ENCODE assay signal across 10 cellular contexts in the genomic region with DNA sequence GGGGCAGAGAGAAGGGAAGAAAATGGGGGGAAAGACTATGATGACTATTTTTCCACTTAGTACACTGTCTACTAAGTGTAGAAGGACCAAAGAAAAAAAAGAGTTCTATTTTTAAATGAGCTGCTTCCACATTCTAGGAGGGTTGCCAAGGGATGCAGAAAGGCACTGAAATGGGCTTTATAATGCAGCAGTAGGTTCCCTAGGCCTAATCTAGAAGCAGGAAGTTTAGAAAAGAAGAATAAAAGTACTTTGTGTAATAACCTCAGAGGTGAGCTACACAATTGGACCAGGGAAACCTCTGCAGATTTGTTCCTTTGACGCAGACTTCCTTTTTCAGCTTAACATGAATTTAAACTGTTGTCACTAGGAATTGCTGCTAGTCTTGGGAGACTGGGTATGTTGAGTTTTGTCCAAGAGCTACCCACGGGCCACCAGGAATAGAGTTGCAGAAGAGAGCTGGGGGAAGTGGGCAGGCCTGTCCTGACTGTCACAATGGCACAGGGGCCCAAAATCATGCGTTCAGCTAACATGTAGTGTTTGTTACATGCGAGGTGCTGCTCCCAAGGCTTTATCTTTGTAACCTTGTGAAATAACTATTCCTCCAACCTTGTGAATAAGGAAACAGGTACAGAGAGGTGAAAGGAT. TPM values are rescaled to one million over a fixed set of nuclear protein-coding genes. Genes with fewer than 3 reads are reported as not detected.
DNase-seq lines count a peak whose midpoint lies in the region; ATAC-seq lines count a peak whose summit lies in the region.
"Had no signal": no experiment of that assay in that cellular context is flagged by ENCODE, and none has a peak within 500 bp of the region (broad histone marks: within the 10 kb centered on the region; RNA-seq: fewer than 3 reads in every experiment).

No MANE protein-coding gene starts in this region.

- no peak overlapping the region for H3K4me3 ChIP-seq in right cardiac atrium (ENCODE audit: low read length)

- peaks cover 12% of the 10 kb centered on the region for H3K4me1 Mint-ChIP-seq in T-helper 17 cell
- peaks cover 37% of the 10 kb centered on the region for H3K4me1 Mint-ChIP-seq in stimulated activated memory B cell treated with anti-CD40 and anti-IgM and Interleukin-4, amounts not matched to agents 10 μg/mL and 1 μg/mL and 100 μg/mL, for 72 hours

- H3K27me3 Mint-ChIP-seq in T-helper 17 cell: no peaks in the 10 kb centered on the region
- H3K27me3 Mint-ChIP-seq in stimulated activated memory B cell treated with anti-CD40 and anti-IgM and Interleukin-4, amounts not matched to agents 10 μg/mL and 1 μg/mL and 100 μg/mL, for 72 hours: peaks cover 8% of the 10 kb centered on the region

- peaks cover 3% of the 10 kb centered on the region for H3K36me3 Mint-ChIP-seq in T-helper 17 cell (ENCODE audit: low read depth)
- H3K36me3 Mint-ChIP-seq in stimulated activated memory B cell treated with anti-CD40 and anti-IgM and Interleukin-4, amounts not matched to agents 10 μg/mL and 1 μg/mL and 100 μg/mL, for 72 hours: no peaks in the 10 kb centered on the region

- ATAC-seq in T-helper 17 cell (no peak), right cardiac atrium (peak; percentile 69 to 82), GM21447 (IDR thresholded peaks at IDR 0.05; ENCODE audit: unreplicated experiment) (no peak), HG03095 (IDR thresholded peaks at IDR 0.05; ENCODE audit: unreplicated experiment) (no peak), GM18511 (IDR thresholded peaks at IDR 0.05; ENCODE audit: unreplicated experiment) (no peak)
- no peak for ATAC-seq in stimulated activated memory B cell treated with anti-CD40 and anti-IgM and Interleukin-4, amounts not matched to agents 10 μg/mL and 1 μg/mL and 100 μg/mL, for 72 hours

- peak overlapping the region; percentile 62 for H3K27ac ChIP-seq in right cardiac atrium (ENCODE audit: low read length)

- intact Hi-C loops in right cardiac atrium (cut with DNase I): loop anchor here in 1 of 4 donors (10.0 kb wide), 1 partner anchor 100 kb away; no protein-coding TSS in a partner anchor

- no peaks in the 10 kb centered on the region for H3K27me3 ChIP-seq in right cardiac atrium (ENCODE audit: control insufficient read depth, insufficient read depth)

- no peaks in the 10 kb centered on the region for H3K9me3 ChIP-seq in T-helper 17 cell (ENCODE audit: control insufficient read depth, low read length, poor library complexity, severe bottlenecking)
- no peaks in the 10 kb centered on the region for H3K9me3 ChIP-seq in right cardiac atrium (ENCODE audit: control insufficient read depth, low read length)

- peak overlapping the region; percentile 29 for H3K27ac Mint-ChIP-seq in T-helper 17 cell
- H3K27ac Mint-ChIP-seq in stimulated activated memory B cell treated with anti-CD40 and anti-IgM and Interleukin-4, amounts not matched to agents 10 μg/mL and 1 μg/mL and 100 μg/mL, for 72 hours: peak overlapping the region; percentile 9

- 54% methylated on average over 4 of the region's 4 CpGs for WGBS in right cardiac atrium

- H3K9me3 Mint-ChIP-seq in stimulated activated memory B cell treated with anti-CD40 and anti-IgM and Interleukin-4, amounts not matched to agents 10 μg/mL and 1 μg/mL and 100 μg/mL, for 72 hours: no peaks in the 10 kb centered on the region

- H3K4me1 ChIP-seq in right cardiac atrium (ENCODE audit: control insufficient read depth, insufficient read depth, low read length): peaks cover 5% of the 10 kb centered on the region

- H3K4me3 Mint-ChIP-seq in T-helper 17 cell: no peak overlapping the region
- no peak overlapping the region for H3K4me3 Mint-ChIP-seq in stimulated activated memory B cell treated with anti-CD40 and anti-IgM and Interleukin-4, amounts not matched to agents 10 μg/mL and 1 μg/mL and 100 μg/mL, for 72 hours

- peak; percentile 50 for DNase-seq in EH (ENCODE audit: low read depth)
- no peak for DNase-seq in T-helper 17 cell
- no peak for DNase-seq in right cardiac atrium
- no peak for DNase-seq in SW480 (ENCODE audit: low spot score)
- DNase-seq: activated naive CD4-positive, alpha-beta T cell; NCI-H1930 had no signal

RNA-seq across cellular contexts. Expression of gene RAB1A, which starts 34.6 kb away (rescaled TPM):
- total RNA-seq in T-helper 17 cell: 10 to 100 TPM; 65.2 to 78.1 TPM
- total RNA-seq in right cardiac atrium: 100 to 1,000 TPM; 118 to 157 (median 136) TPM
- polyA plus RNA-seq in right cardiac atrium: 157 TPM

Comparison
In these comparisons a context has a peak if more than half of its experiments do, and no peak if none do; other contexts are left out.
1. ATAC-seq: peak in right cardiac atrium (2 of 2); none in T-helper 17 cell (single experiment), stimulated activated memory B cell treated with anti-CD40 and anti-IgM and Interleukin-4, amounts not matched to agents 10 μg/mL and 1 μg/mL and 100 μg/mL, for 72 hours (single experiment), GM21447 (single experiment), HG03095 (single experiment) and GM18511 (single experiment).